In the genomic region with DNA sequence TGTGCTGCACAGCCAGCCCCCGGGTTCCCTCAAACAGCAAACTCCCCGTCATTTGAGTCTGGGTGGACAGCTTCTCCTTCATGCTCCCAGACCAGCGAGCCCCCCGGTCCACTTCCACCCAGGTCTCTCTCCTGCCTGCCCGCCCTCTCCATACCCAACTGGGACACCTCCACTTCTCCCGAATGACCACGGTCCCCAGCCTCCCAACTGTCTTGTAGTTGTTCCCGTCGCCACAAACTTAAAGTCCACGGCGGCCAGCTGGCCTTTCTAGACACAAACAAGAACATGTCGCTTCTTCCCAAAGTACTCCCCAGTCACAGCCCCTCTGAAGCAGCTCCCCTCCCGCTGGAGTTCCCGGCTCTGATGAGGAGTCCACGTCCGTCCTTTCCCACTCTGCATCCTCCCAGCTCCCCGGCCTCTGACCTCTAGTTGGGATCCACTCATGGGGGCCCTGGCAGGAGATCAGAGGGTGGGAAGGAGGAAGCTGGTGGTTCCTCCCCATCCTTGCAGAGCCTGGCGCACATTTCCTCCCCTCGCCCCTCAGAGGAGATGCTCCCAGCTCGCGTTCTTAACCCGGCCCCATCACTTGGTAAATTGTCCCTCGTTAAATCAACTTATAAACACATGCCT, we compare ENCODE assay signal across 36 cellular contexts.
"Had no signal": no experiment of that assay in that cellular context is flagged by ENCODE, and none has a peak within 500 bp of the region (broad histone marks: within the 10 kb centered on the region; RNA-seq: fewer than 3 reads in every experiment).

No MANE protein-coding gene starts in this region.

- H3K36me3 ChIP-seq: ascending aorta, cardiac muscle cell had no signal

- H3K4me3 Mint-ChIP-seq: activated B cell treated with CpG ODN at 0.5 μM for 24 hours; activated CD4-positive, alpha-beta memory T cell treated with anti-CD3 and anti-CD28 coated beads for 36 hours; activated CD4-positive, alpha-beta T cell treated with anti-CD3 and anti-CD28 coated beads, Interleukin-2, amount 10 ng/mL, durations not matched to agents 24 days and 14 days; activated CD8-positive, alpha-beta T cell treated with anti-CD3 and anti-CD28 coated beads for 36 hours; activated naive CD4-positive, alpha-beta T cell treated with anti-CD3 and anti-CD28 coated beads for 36 hours; activated naive CD8-positive, alpha-beta T cell treated with anti-CD3 and anti-CD28 coated beads, Interleukin-2, amount 10 ng/mL, durations not matched to agents 7 days and 5 days; activated naive CD8-positive, alpha-beta T cell treated with anti-CD3 and anti-CD28 coated beads, Interleukin-2, amount 50 U/mL, for 24 hours; activated T-cell treated with anti-CD3 and anti-CD28 coated beads, Interleukin-2, amount 50 U/mL, for 4 hours; activated T-cell treated with anti-CD3 and anti-CD28 coated beads, Interleukin-2, amount 50 U/mL, for 72 hours; activated T-helper 1 cell treated with anti-CD3 and anti-CD28 coated beads, Interleukin-12 subunit alpha, Interleukin-12 subunit beta, Interleukin-2, Interleukin-4 antibody, amounts not matched to agents 30 ng/mL and 10 ng/mL and 1 ng/mL, durations not matched to agents 14 hours and 24 hours and 36 hours; activated T-helper 17 cell treated with anti-CD3 and anti-CD28 coated beads, Interleukin-2, amount 50 U/mL, for 72 hours; brain; T-helper 1 cell treated with Interleukin-12 subunit alpha and Interleukin-12 subunit beta and Interleukin-4 antibody, amounts not matched to agents 30 μg/mL and 1 μg/mL, for 36 hours; T-helper 2 cell treated with Interferon-gamma antibody and Interleukin-4, amounts not matched to agents 5 μg/mL and 100 μg/mL, for 36 hours had no signal

- H3K27me3 Mint-ChIP-seq: activated naive CD8-positive, alpha-beta T cell treated with anti-CD3 and anti-CD28 coated beads, Interleukin-2, amount 10 ng/mL, durations not matched to agents 7 days and 5 days had no signal

- H3K27me3 ChIP-seq: ascending aorta, cardiac muscle cell had no signal

- H3K36me3 Mint-ChIP-seq: activated CD4-positive, alpha-beta memory T cell treated with anti-CD3 and anti-CD28 coated beads for 36 hours; activated naive CD4-positive, alpha-beta T cell treated with anti-CD3 and anti-CD28 coated beads, Interleukin-2, amount 50 U/mL, for 72 hours; activated naive CD8-positive, alpha-beta T cell treated with anti-CD3 and anti-CD28 coated beads, Interleukin-2, amount 10 ng/mL, durations not matched to agents 7 days and 5 days had no signal

- ATAC-seq: activated CD8-positive, alpha-beta T cell treated with anti-CD3 and anti-CD28 coated beads for 36 hours; activated naive CD4-positive, alpha-beta T cell treated with anti-CD3 and anti-CD28 coated beads, Interleukin-2, amount 50 U/mL, for 72 hours; activated naive CD8-positive, alpha-beta T cell treated with anti-CD3 and anti-CD28 coated beads, Interleukin-2, amount 50 U/mL, for 24 hours; activated T-cell treated with anti-CD3 and anti-CD28 coated beads, Interleukin-2, amount 50 U/mL, for 4 hours; activated T-cell treated with anti-CD3 and anti-CD28 coated beads, Interleukin-2, amount 50 U/mL, for 72 hours; activated T-helper 17 cell treated with anti-CD3 and anti-CD28 coated beads, Interleukin-2, amount 50 U/mL, for 72 hours had no signal

- H3K9me3 Mint-ChIP-seq: activated CD4-positive, alpha-beta memory T cell treated with anti-CD3 and anti-CD28 coated beads for 36 hours; activated CD4-positive, alpha-beta T cell treated with anti-CD3 and anti-CD28 coated beads, Interleukin-2, amount 10 ng/mL, durations not matched to agents 24 days and 14 days; activated CD8-positive, alpha-beta T cell treated with anti-CD3 and anti-CD28 coated beads for 36 hours; activated naive CD4-positive, alpha-beta T cell treated with anti-CD3 and anti-CD28 coated beads for 36 hours; activated naive CD8-positive, alpha-beta T cell treated with anti-CD3 and anti-CD28 coated beads, Interleukin-2, amount 50 U/mL, for 24 hours; activated T-cell treated with anti-CD3 and anti-CD28 coated beads, Interleukin-2, amount 50 U/mL, for 72 hours; activated T-helper 1 cell treated with anti-CD3 and anti-CD28 coated beads, Interleukin-12 subunit alpha, Interleukin-12 subunit beta, Interleukin-2, Interleukin-4 antibody, amounts not matched to agents 30 ng/mL and 10 ng/mL and 1 ng/mL, durations not matched to agents 14 hours and 24 hours and 36 hours; activated T-helper 17 cell treated with anti-CD3 and anti-CD28 coated beads, Interleukin-2, amount 50 U/mL, for 72 hours; T-helper 1 cell treated with Interleukin-12 subunit alpha and Interleukin-12 subunit beta and Interleukin-4 antibody, amounts not matched to agents 30 μg/mL and 1 μg/mL, for 36 hours; T-helper 2 cell treated with Interferon-gamma antibody and Interleukin-4, amounts not matched to agents 5 μg/mL and 100 μg/mL, for 36 hours had no signal

- H3K4me3 ChIP-seq: ascending aorta, cardiac muscle cell had no signal

- DNase-seq: activated B cell treated with CpG ODN at 0.5 μM for 24 hours; activated CD4-positive, alpha-beta memory T cell treated with anti-CD3 and anti-CD28 coated beads for 36 hours; activated CD4-positive, alpha-beta T cell treated with anti-CD3 and anti-CD28 coated beads for 4 hours; activated CD4-positive, alpha-beta T cell treated with anti-CD3 and anti-CD28 coated beads, Interleukin-2, amount 10 ng/mL, durations not matched to agents 24 days and 14 days; activated CD4-positive, alpha-beta T cell treated with anti-CD3 and anti-CD28 coated beads, Interleukin-2, amount 50 U/mL, for 1 hour; activated CD4-positive, alpha-beta T cell treated with anti-CD3 and anti-CD28 coated beads, Interleukin-2, amount 50 U/mL, for 4 hours; activated CD4-positive, CD25-positive, alpha-beta regulatory T cell treated with anti-CD3 and anti-CD28 coated beads, Interleukin-2, amount 50 U/mL, for 72 hours; activated CD8-positive, alpha-beta memory T cell treated with anti-CD3 and anti-CD28 coated beads, Interleukin-2, amount 50 U/mL, for 4 hours; activated CD8-positive, alpha-beta T cell treated with anti-CD3 and anti-CD28 coated beads for 36 hours; activated effector memory CD4-positive, alpha-beta T cell treated with anti-CD3 and anti-CD28 coated beads, Interleukin-2, amount 50 U/mL, for 16 hours; activated gamma-delta T cell treated with Interleukin-2 at 50 U/mL for 16 hours; activated naive CD4-positive, alpha-beta T cell; activated naive CD4-positive, alpha-beta T cell treated with anti-CD3 and anti-CD28 coated beads for 36 hours; activated naive CD4-positive, alpha-beta T cell treated with anti-CD3 and anti-CD28 coated beads, Interleukin-2, amount 50 U/mL, for 16 hours; activated naive CD8-positive, alpha-beta T cell treated with anti-CD3 and anti-CD28 coated beads, Interleukin-2, amount 10 ng/mL, durations not matched to agents 7 days and 5 days; activated naive CD8-positive, alpha-beta T cell treated with anti-CD3 and anti-CD28 coated beads, Interleukin-2, amount 50 U/mL, for 24 hours; activated T-cell treated with anti-CD3 and anti-CD28 coated beads for 4 hours; activated T-cell treated with anti-CD3 and anti-CD28 coated beads, Interleukin-2, amount 50 U/mL, for 1 hour; activated T-cell treated with anti-CD3 and anti-CD28 coated beads, Interleukin-2, amount 50 U/mL, for 4 hours; activated T-cell treated with anti-CD3 and anti-CD28 coated beads, Interleukin-2, amount 50 U/mL, for 72 hours; amygdala; anterior cingulate cortex; central memory CD4-positive, alpha-beta T cell; cerebellar nuclear complex; T-helper 1 cell; T-helper 2 cell; T-helper 9 cell had no signal

- H3K27ac Mint-ChIP-seq: activated B cell treated with CpG ODN at 0.5 μM for 24 hours; activated CD4-positive, alpha-beta memory T cell treated with anti-CD3 and anti-CD28 coated beads for 36 hours; activated CD4-positive, alpha-beta T cell treated with anti-CD3 and anti-CD28 coated beads, Interleukin-2, amount 10 ng/mL, durations not matched to agents 24 days and 14 days; activated CD8-positive, alpha-beta T cell treated with anti-CD3 and anti-CD28 coated beads for 36 hours; activated naive CD4-positive, alpha-beta T cell treated with anti-CD3 and anti-CD28 coated beads for 36 hours; activated naive CD4-positive, alpha-beta T cell treated with anti-CD3 and anti-CD28 coated beads, Interleukin-2, amount 50 U/mL, for 72 hours; activated naive CD8-positive, alpha-beta T cell treated with anti-CD3 and anti-CD28 coated beads, Interleukin-2, amount 10 ng/mL, durations not matched to agents 7 days and 5 days; activated naive CD8-positive, alpha-beta T cell treated with anti-CD3 and anti-CD28 coated beads, Interleukin-2, amount 50 U/mL, for 24 hours; activated T-cell treated with anti-CD3 and anti-CD28 coated beads, Interleukin-2, amount 50 U/mL, for 72 hours; activated T-helper 1 cell treated with anti-CD3 and anti-CD28 coated beads, Interleukin-12 subunit alpha, Interleukin-12 subunit beta, Interleukin-2, Interleukin-4 antibody, amounts not matched to agents 30 ng/mL and 10 ng/mL and 1 ng/mL, durations not matched to agents 14 hours and 24 hours and 36 hours; activated T-helper 17 cell treated with anti-CD3 and anti-CD28 coated beads, Interleukin-2, amount 50 U/mL, for 72 hours; T-helper 1 cell treated with Interleukin-12 subunit alpha and Interleukin-12 subunit beta and Interleukin-4 antibody, amounts not matched to agents 30 μg/mL and 1 μg/mL, for 36 hours; T-helper 2 cell treated with Interferon-gamma antibody and Interleukin-4, amounts not matched to agents 5 μg/mL and 100 μg/mL, for 36 hours had no signal

- H3K4me1 Mint-ChIP-seq: activated B cell treated with CpG ODN at 0.5 μM for 24 hours; activated CD4-positive, alpha-beta T cell treated with anti-CD3 and anti-CD28 coated beads, Interleukin-2, amount 10 ng/mL, durations not matched to agents 24 days and 14 days; activated naive CD8-positive, alpha-beta T cell treated with anti-CD3 and anti-CD28 coated beads, Interleukin-2, amount 10 ng/mL, durations not matched to agents 7 days and 5 days; activated naive CD8-positive, alpha-beta T cell treated with anti-CD3 and anti-CD28 coated beads, Interleukin-2, amount 50 U/mL, for 24 hours; activated T-helper 17 cell treated with anti-CD3 and anti-CD28 coated beads, Interleukin-2, amount 50 U/mL, for 72 hours had no signal

- H3K27ac ChIP-seq: ascending aorta, cardiac muscle cell, VCaP had no signal

- H3K4me1 ChIP-seq: ascending aorta had no signal
